Comparison of ENCODE assay signal across 14 cellular contexts in the genomic region with DNA sequence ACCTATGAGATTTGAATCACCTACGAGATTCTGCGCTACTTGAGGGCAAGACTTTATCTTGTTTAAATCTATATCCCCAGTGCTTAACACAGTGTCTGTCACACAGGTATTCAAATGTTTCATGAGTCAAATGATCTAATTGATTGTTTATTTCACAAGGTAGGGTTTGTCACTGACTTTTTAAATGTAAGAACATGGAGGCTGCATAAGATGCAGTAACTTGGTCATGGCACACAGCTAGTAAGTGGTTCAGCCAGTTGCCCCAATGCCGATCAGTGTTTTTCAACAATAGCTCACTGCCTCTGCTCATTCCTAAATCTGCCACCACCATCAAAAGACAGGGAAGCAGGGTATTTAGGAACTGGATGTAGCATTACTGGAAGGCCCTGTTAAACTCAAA.
"Had no signal": no experiment of that assay in that cellular context is flagged by ENCODE, and none has a peak within 500 bp of the region (broad histone marks: within the 10 kb centered on the region; RNA-seq: fewer than 3 reads in every experiment).

No MANE protein-coding gene starts in this region.

- H3K36me3 ChIP-seq: brain microvascular endothelial cell, gastrocnemius medialis, heart right ventricle, left lung, ovary, thyroid gland had no signal

- H3K9me3 Mint-ChIP-seq: activated CD4-positive, alpha-beta T cell treated with anti-CD3 and anti-CD28 coated beads, Interleukin-2, amount 10 ng/mL, durations not matched to agents 7 days and 5 days; activated naive CD4-positive, alpha-beta T cell treated with anti-CD3 and anti-CD28 coated beads, Interleukin-2, amount 50 U/mL, for 24 hours; endodermal cell; memory B cell had no signal

- H3K4me3 ChIP-seq: gastrocnemius medialis, heart right ventricle, left lung, ovary, thyroid gland had no signal

- ATAC-seq: gastrocnemius medialis, heart right ventricle, left lung had no signal

- H3K4me3 Mint-ChIP-seq: activated CD4-positive, alpha-beta T cell treated with anti-CD3 and anti-CD28 coated beads, Interleukin-2, amount 10 ng/mL, durations not matched to agents 7 days and 5 days; activated naive CD4-positive, alpha-beta T cell treated with anti-CD3 and anti-CD28 coated beads, Interleukin-2, amount 50 U/mL, for 24 hours; endodermal cell; memory B cell had no signal

- DNase-seq: activated CD4-positive, alpha-beta T cell treated with anti-CD3 and anti-CD28 coated beads, Interleukin-2, amount 10 ng/mL, durations not matched to agents 7 days and 5 days; activated CD4-positive, CD25-positive, alpha-beta regulatory T cell; activated effector memory CD4-positive, alpha-beta T cell treated with Interleukin-2 at 50 U/mL for 16 hours; amygdala; brain microvascular endothelial cell; endodermal cell; gastrocnemius medialis; heart right ventricle; left lung; ovary; small intestine; thyroid gland had no signal

- H3K4me1 Mint-ChIP-seq: activated CD4-positive, alpha-beta T cell treated with anti-CD3 and anti-CD28 coated beads, Interleukin-2, amount 10 ng/mL, durations not matched to agents 7 days and 5 days; activated naive CD4-positive, alpha-beta T cell treated with anti-CD3 and anti-CD28 coated beads, Interleukin-2, amount 50 U/mL, for 24 hours; memory B cell had no signal

- H3K9me3 ChIP-seq: gastrocnemius medialis, heart right ventricle, left lung, ovary, thyroid gland had no signal

- H3K27ac Mint-ChIP-seq: activated CD4-positive, alpha-beta T cell treated with anti-CD3 and anti-CD28 coated beads, Interleukin-2, amount 10 ng/mL, durations not matched to agents 7 days and 5 days; activated naive CD4-positive, alpha-beta T cell treated with anti-CD3 and anti-CD28 coated beads, Interleukin-2, amount 50 U/mL, for 24 hours; endodermal cell; memory B cell had no signal

- H3K27me3 Mint-ChIP-seq: activated naive CD4-positive, alpha-beta T cell treated with anti-CD3 and anti-CD28 coated beads, Interleukin-2, amount 50 U/mL, for 24 hours; memory B cell had no signal

- H3K36me3 Mint-ChIP-seq: activated naive CD4-positive, alpha-beta T cell treated with anti-CD3 and anti-CD28 coated beads, Interleukin-2, amount 50 U/mL, for 24 hours; memory B cell had no signal

- H3K27me3 ChIP-seq: brain microvascular endothelial cell, gastrocnemius medialis, heart right ventricle, left lung, ovary, thyroid gland had no signal

- H3K4me1 ChIP-seq: gastrocnemius medialis, heart right ventricle, left lung, thyroid gland had no signal

- H3K27ac ChIP-seq: gastrocnemius medialis, heart right ventricle, left lung, ovary, thyroid gland had no signal
